Comparison of ENCODE assay signal across 1 cellular context in the genomic region with DNA sequence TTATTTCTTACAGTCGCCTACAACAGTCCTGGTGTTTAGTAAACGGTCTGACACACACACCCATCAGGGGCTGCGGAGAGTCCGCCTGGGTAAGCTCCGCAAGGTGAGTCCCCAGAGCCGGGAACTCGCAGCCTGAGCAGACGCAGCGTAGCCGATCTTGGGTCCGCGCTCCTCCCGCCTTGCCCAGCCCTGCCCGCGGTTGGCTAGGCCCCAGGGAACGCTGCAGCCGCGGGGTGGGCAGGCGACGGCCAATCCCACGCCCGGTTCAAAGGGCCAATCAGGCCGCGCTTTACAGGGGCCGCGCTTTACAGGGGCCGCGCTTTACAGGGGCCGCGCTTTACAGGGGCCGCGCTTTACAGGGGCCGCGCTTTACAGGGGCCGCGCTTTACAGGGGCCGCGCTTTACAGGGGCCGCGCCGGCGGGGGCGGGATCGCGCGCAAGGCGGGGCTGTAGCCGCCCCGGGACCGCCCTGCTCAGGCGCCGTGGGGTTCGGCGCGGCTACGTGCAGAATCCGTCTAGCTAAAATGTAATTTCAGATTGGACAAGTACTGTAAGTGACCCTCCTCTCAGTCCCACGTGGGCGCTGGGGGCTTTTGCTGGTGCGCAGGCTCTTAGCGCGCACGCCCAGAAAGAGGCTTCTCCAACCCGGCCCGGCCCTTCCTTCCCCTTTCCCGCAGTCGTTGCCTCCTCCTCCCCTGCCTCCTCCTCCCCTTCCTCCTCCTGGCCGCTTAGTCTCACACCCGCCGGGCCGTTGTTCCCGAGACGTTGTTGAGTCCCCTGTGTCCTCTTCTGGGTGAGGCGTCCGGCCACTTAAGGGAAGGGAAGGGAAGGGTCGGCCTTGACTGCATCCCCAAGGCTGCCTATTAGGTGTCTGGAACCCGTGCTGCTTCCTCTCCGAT.
A peak's percentile ranks its signal among the peaks of the same experiment; 100 is the strongest.
TF ChIP-seq lines count a peak whose summit lies in the region.

A gene with protein sequence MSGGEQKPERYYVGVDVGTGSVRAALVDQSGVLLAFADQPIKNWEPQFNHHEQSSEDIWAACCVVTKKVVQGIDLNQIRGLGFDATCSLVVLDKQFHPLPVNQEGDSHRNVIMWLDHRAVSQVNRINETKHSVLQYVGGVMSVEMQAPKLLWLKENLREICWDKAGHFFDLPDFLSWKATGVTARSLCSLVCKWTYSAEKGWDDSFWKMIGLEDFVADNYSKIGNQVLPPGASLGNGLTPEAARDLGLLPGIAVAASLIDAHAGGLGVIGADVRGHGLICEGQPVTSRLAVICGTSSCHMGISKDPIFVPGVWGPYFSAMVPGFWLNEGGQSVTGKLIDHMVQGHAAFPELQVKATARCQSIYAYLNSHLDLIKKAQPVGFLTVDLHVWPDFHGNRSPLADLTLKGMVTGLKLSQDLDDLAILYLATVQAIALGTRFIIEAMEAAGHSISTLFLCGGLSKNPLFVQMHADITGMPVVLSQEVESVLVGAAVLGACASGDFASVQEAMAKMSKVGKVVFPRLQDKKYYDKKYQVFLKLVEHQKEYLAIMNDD (plus strand): TSS at position 737 of the 899 bp plus-strand sequence. CDS start 24,456 bp downstream, outside the sequence.

TF ChIP-seq in HepG2, 621 proteins besides CTCF, POLR2A, EP300 and RAD21 (continued from another document):
- TF ChIP-seq ZNF180 (CRISPR knock-in tag; IDR thresholded peaks at IDR 0.05; ENCODE audit: borderline replicate concordance, low read depth) (no peak), HMG20B (CRISPR knock-in tag; conservative IDR thresholded peaks at IDR 0.05) (no peak), MIER2 (CRISPR knock-in tag; IDR thresholded peaks at IDR 0.05) (no peak), JARID2 (CRISPR knock-in tag; IDR thresholded peaks at IDR 0.05; ENCODE audit: insufficient replicate concordance) (no peak), ZNF460 (CRISPR knock-in tag; IDR thresholded peaks at IDR 0.05; ENCODE audit: borderline replicate concordance) (peak; percentile 17; the same call in 1 of the 2 replicates), ZNF20 (CRISPR knock-in tag; IDR thresholded peaks at IDR 0.05) (no peak), ZNF232 (CRISPR knock-in tag; IDR thresholded peaks at IDR 0.05; ENCODE audit: borderline replicate concordance) (0 out of 2 replicates have a peak, but pooled peaks have one; percentile 25), ZNF674 (CRISPR knock-in tag; IDR thresholded peaks at IDR 0.05; ENCODE audit: low read depth) (no peak), HNRNPH1 (optimal IDR thresholded peaks at IDR 0.05; ENCODE audit: low read depth, low read length) (no peak), ZSCAN30 (CRISPR knock-in tag; IDR thresholded peaks at IDR 0.05) (no peak), HNRNPL (IDR thresholded peaks at IDR 0.05; ENCODE audit: low read depth, low read length) (peak; percentile 65; the same call in 1 of the 2 replicates), CBX1 (IDR thresholded peaks at IDR 0.05; ENCODE audit: low read depth) (peak; percentile 43), SAP130 (CRISPR knock-in tag; IDR thresholded peaks at IDR 0.05; ENCODE audit: low read depth) (peak; percentile 72), DMAP1 (CRISPR knock-in tag; IDR thresholded peaks at IDR 0.05) (peak; percentile 25; the same call in 1 of the 2 replicates), ZNF317 (CRISPR knock-in tag; IDR thresholded peaks at IDR 0.05) (no peak), HOXA9 (CRISPR knock-in tag; IDR thresholded peaks at IDR 0.05; ENCODE audit: borderline replicate concordance) (no peak), ZNF33A (CRISPR knock-in tag; IDR thresholded peaks at IDR 0.05; ENCODE audit: borderline replicate concordance) (no peak), ZNF543 (CRISPR knock-in tag; IDR thresholded peaks at IDR 0.05) (peak; percentile 84), JUND (CRISPR knock-in tag; IDR thresholded peaks at IDR 0.05) (no peak), FIP1L1 (IDR thresholded peaks at IDR 0.05; ENCODE audit: borderline replicate concordance, insufficient read depth, low read depth, low read length) (no peak), ZNF777 (CRISPR knock-in tag; IDR thresholded peaks at IDR 0.05) (peak; percentile 33; the same call in 1 of the 2 replicates), PAWR (CRISPR knock-in tag; IDR thresholded peaks at IDR 0.05; ENCODE audit: borderline replicate concordance) (no peak), XRCC5 (optimal IDR thresholded peaks at IDR 0.05; ENCODE audit: low read length) (peak; percentile 34), ZSCAN21 (CRISPR knock-in tag; IDR thresholded peaks at IDR 0.05; ENCODE audit: borderline replicate concordance) (no peak), ZNF253 (CRISPR knock-in tag; IDR thresholded peaks at IDR 0.05; ENCODE audit: borderline replicate concordance) (no peak), MAZ (IDR thresholded peaks at IDR 0.05; ENCODE audit: borderline replicate concordance, low read depth, low read length) (peak; percentile 57; the same call in 1 of the 2 replicates), MAZ (CRISPR knock-in tag; IDR thresholded peaks at IDR 0.05; ENCODE audit: low read depth) (no peak; the same call in 1 of the 2 replicates)
- TF ChIP-seq, protein P1, sequence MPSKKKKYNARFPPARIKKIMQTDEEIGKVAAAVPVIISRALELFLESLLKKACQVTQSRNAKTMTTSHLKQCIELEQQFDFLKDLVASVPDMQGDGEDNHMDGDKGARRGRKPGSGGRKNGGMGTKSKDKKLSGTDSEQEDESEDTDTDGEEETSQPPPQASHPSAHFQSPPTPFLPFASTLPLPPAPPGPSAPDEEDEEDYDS (CRISPR knock-in tag; IDR thresholded peaks at IDR 0.05), result peak; percentile 78
- TF ChIP-seq, protein P2, sequence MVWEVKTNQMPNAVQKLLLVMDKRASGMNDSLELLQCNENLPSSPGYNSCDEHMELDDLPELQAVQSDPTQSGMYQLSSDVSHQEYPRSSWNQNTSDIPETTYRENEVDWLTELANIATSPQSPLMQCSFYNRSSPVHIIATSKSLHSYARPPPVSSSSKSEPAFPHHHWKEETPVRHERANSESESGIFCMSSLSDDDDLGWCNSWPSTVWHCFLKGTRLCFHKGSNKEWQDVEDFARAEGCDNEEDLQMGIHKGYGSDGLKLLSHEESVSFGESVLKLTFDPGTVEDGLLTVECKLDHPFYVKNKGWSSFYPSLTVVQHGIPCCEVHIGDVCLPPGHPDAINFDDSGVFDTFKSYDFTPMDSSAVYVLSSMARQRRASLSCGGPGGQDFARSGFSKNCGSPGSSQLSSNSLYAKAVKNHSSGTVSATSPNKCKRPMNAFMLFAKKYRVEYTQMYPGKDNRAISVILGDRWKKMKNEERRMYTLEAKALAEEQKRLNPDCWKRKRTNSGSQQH (CRISPR knock-in tag; IDR thresholded peaks at IDR 0.05; ENCODE audit: low read depth), result no peak
- TF ChIP-seq, protein P3, sequence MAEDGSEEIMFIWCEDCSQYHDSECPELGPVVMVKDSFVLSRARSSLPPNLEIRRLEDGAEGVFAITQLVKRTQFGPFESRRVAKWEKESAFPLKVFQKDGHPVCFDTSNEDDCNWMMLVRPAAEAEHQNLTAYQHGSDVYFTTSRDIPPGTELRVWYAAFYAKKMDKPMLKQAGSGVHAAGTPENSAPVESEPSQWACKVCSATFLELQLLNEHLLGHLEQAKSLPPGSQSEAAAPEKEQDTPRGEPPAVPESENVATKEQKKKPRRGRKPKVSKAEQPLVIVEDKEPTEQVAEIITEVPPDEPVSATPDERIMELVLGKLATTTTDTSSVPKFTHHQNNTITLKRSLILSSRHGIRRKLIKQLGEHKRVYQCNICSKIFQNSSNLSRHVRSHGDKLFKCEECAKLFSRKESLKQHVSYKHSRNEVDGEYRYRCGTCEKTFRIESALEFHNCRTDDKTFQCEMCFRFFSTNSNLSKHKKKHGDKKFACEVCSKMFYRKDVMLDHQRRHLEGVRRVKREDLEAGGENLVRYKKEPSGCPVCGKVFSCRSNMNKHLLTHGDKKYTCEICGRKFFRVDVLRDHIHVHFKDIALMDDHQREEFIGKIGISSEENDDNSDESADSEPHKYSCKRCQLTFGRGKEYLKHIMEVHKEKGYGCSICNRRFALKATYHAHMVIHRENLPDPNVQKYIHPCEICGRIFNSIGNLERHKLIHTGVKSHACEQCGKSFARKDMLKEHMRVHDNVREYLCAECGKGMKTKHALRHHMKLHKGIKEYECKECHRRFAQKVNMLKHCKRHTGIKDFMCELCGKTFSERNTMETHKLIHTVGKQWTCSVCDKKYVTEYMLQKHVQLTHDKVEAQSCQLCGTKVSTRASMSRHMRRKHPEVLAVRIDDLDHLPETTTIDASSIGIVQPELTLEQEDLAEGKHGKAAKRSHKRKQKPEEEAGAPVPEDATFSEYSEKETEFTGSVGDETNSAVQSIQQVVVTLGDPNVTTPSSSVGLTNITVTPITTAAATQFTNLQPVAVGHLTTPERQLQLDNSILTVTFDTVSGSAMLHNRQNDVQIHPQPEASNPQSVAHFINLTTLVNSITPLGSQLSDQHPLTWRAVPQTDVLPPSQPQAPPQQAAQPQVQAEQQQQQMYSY (CRISPR knock-in tag; IDR thresholded peaks at IDR 0.05), result no peak
- TF ChIP-seq, protein P4, sequence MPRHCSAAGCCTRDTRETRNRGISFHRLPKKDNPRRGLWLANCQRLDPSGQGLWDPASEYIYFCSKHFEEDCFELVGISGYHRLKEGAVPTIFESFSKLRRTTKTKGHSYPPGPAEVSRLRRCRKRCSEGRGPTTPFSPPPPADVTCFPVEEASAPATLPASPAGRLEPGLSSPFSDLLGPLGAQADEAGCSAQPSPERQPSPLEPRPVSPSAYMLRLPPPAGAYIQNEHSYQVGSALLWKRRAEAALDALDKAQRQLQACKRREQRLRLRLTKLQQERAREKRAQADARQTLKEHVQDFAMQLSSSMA (CRISPR knock-in tag; IDR thresholded peaks at IDR 0.05), result no peak
- TF ChIP-seq, protein P5, sequence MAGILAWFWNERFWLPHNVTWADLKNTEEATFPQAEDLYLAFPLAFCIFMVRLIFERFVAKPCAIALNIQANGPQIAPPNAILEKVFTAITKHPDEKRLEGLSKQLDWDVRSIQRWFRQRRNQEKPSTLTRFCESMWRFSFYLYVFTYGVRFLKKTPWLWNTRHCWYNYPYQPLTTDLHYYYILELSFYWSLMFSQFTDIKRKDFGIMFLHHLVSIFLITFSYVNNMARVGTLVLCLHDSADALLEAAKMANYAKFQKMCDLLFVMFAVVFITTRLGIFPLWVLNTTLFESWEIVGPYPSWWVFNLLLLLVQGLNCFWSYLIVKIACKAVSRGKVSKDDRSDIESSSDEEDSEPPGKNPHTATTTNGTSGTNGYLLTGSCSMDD (CRISPR knock-in tag; IDR thresholded peaks at IDR 0.05), result no peak
- TF ChIP-seq, protein P6, sequence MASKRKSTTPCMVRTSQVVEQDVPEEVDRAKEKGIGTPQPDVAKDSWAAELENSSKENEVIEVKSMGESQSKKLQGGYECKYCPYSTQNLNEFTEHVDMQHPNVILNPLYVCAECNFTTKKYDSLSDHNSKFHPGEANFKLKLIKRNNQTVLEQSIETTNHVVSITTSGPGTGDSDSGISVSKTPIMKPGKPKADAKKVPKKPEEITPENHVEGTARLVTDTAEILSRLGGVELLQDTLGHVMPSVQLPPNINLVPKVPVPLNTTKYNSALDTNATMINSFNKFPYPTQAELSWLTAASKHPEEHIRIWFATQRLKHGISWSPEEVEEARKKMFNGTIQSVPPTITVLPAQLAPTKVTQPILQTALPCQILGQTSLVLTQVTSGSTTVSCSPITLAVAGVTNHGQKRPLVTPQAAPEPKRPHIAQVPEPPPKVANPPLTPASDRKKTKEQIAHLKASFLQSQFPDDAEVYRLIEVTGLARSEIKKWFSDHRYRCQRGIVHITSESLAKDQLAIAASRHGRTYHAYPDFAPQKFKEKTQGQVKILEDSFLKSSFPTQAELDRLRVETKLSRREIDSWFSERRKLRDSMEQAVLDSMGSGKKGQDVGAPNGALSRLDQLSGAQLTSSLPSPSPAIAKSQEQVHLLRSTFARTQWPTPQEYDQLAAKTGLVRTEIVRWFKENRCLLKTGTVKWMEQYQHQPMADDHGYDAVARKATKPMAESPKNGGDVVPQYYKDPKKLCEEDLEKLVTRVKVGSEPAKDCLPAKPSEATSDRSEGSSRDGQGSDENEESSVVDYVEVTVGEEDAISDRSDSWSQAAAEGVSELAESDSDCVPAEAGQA (IDR thresholded peaks at IDR 0.05; ENCODE audit: low read depth), result no peak
- TF ChIP-seq, protein P6 (CRISPR knock-in tag; IDR thresholded peaks at IDR 0.05; ENCODE audit: borderline replicate concordance), result no peak
TF ChIP-seq in HepG2: peak in this region for 234.
